In genomic region chr15:98428253-98428989, GRCh38 we compare ENCODE assay signal across 8 cellular contexts.
DNase-seq lines count a peak whose midpoint lies in the region; ATAC-seq and TF ChIP-seq lines count a peak whose summit lies in the region.

No MANE protein-coding gene starts in this region.

- H3K27ac ChIP-seq in Panc1 (ENCODE audit: low read length) (no peak overlapping the region), foreskin keratinocyte (no peak overlapping the region), neuronal stem cell (replicated peaks; ENCODE audit: low read length) (no peak overlapping the region)

- peak overlapping the region; percentile 94 for H3K18ac ChIP-seq in neuronal stem cell (ENCODE audit: low read length)

- H2BK12ac ChIP-seq in neuronal stem cell (ENCODE audit: low read length) = no peak overlapping the region

- peak overlapping the region; percentile 75 for H3K9ac ChIP-seq in neuronal stem cell (ENCODE audit: low read depth, low read length, poor library complexity)

- intact Hi-C loops in Panc1 (cut with micrococcal nuclease; ENCODE audit: unreplicated experiment) = loop anchor here (10.0 kb wide), 1 partner anchor 244 kb away; no protein-coding TSS in a partner anchor

- no peaks in the 10 kb centered on the region for H3K4me1 ChIP-seq in Panc1 (ENCODE audit: control insufficient read depth, insufficient read depth, low read length)
- H3K4me1 ChIP-seq in foreskin keratinocyte = no peaks in the 10 kb centered on the region
- H3K4me1 ChIP-seq in neuronal stem cell (ENCODE audit: control insufficient read depth in 2 of 2, insufficient read depth in 1 of 2, low read depth in 1 of 2, low read length in 2 of 2) = no peaks in the 10 kb centered on the region

- no peak overlapping the region for H2AK5ac ChIP-seq in neuronal stem cell (ENCODE audit: low read depth, low read length)

- DNase-seq in Ammon's horn (ENCODE audit: low spot score) = peak; percentile 51
- DNase-seq in Panc1 (ENCODE audit: low read depth, low spot score) = no peak
- peak; percentile 85 for DNase-seq in activated effector memory CD4-positive, alpha-beta T cell treated with anti-CD3 and anti-CD28 coated beads, Interleukin-2, amount 50 U/mL, for 16 hours
- DNase-seq in foreskin keratinocyte = peak; percentile 66 to 83
- peak; percentile 73 for DNase-seq in neuronal stem cell (ENCODE audit: low spot score)
- peak; percentile 57 for DNase-seq in superior temporal gyrus (ENCODE audit: extremely low spot score)

- H3K4ac ChIP-seq in neuronal stem cell (ENCODE audit: low read length) = no peak overlapping the region

- CTCF ChIA-PET in Panc1 (lab: Charles Lee) = interaction anchor here (0.6 to 1.5 kb wide), 4 partner anchors 8 to 529 kb away, joined by 3 to 10 read pairs (median 4); no protein-coding TSS in a partner anchor

- POLR2A ChIA-PET in Panc1 (lab: Charles Lee) = no interaction called here

- no peak overlapping the region for H3K14ac ChIP-seq in neuronal stem cell (ENCODE audit: low read length)

- H3K23ac ChIP-seq in neuronal stem cell (ENCODE audit: low read depth, low read length, poor library complexity) = peak overlapping the region; percentile 34

- TF ChIP-seq CTCF in Panc1 (IDR thresholded peaks at IDR 0.05) (peak; percentile 96), foreskin keratinocyte (conservative IDR thresholded peaks at IDR 0.05) (peak; percentile 83)

- H2BK15ac ChIP-seq in neuronal stem cell (ENCODE audit: low read length) = no peak overlapping the region

- WGBS in neuronal stem cell (ENCODE audit: extremely low coverage in 2 of 2, insufficient read length in 2 of 2, insufficient replicate concordance in 1 of 2), 2 donors = no CpG with 5 or more reads among the region's 49 CpGs

- H3K79me1 ChIP-seq in neuronal stem cell (ENCODE audit: low read depth, low read length) = no peaks in the 10 kb centered on the region

- no peak overlapping the region for H2BK5ac ChIP-seq in neuronal stem cell (ENCODE audit: low read length)

- peak overlapping the region; percentile 71 for H3K4me2 ChIP-seq in neuronal stem cell (ENCODE audit: insufficient read depth, low read length, poor library complexity, severe bottlenecking)

- H2AFZ ChIP-seq in neuronal stem cell (ENCODE audit: low read length) = peak overlapping the region; percentile 84

- H3K4me3 ChIP-seq in Panc1 (ENCODE audit: low read depth in 2 of 2, low read length in 2 of 2) = peak overlapping the region; percentile 39 to 54
- H3K4me3 ChIP-seq in neuronal stem cell (ENCODE audit: low read length in 2 of 2) = peak overlapping the region; percentile 33 to 67

- no peak overlapping the region for H4K8ac ChIP-seq in neuronal stem cell (ENCODE audit: low read depth, low read length)

- no peaks in the 10 kb centered on the region for H3K36me3 ChIP-seq in Panc1 (ENCODE audit: control insufficient read depth, insufficient read depth, low read length)
- no peaks in the 10 kb centered on the region for H3K36me3 ChIP-seq in neuronal stem cell (replicated peaks in 1 of 2; ENCODE audit: control insufficient read depth in 2 of 2, insufficient read depth in 2 of 2, low read length in 2 of 2)

- in situ Hi-C loops in Panc1 (cut with HindIII; ENCODE audit: low pct_unique_long_range_greater_than_20kb, low sequenced_read_pairs) = no loop called here

- H3K27me3 ChIP-seq in Panc1 (ENCODE audit: control insufficient read depth, insufficient read depth, low read length) (0 out of 2 replicates have a peak, but pooled peaks cover 5% of the 10 kb centered on the region), foreskin keratinocyte (peaks cover 5% of the 10 kb centered on the region), neuronal stem cell (ENCODE audit: control insufficient read depth in 3 of 3, insufficient read depth in 3 of 3, low read depth in 1 of 3, low read length in 3 of 3) (peaks cover 0 to 18% (median 12%) of the 10 kb centered on the region in 3 experiments)

- no TSS peak for BruUV-seq in Panc1 (replicated peaks; lab: Mats Ljungman, UMichigan)

- H2BK120ac ChIP-seq in neuronal stem cell (ENCODE audit: low read depth, low read length) = no peak overlapping the region

- no peak overlapping the region for H4K91ac ChIP-seq in neuronal stem cell (ENCODE audit: low read depth, low read length, poor library complexity)

- ATAC-seq in GM19023 (IDR thresholded peaks at IDR 0.05; ENCODE audit: unreplicated experiment) (peak; percentile 90), HG03139 (IDR thresholded peaks at IDR 0.05; ENCODE audit: unreplicated experiment) (peak; percentile 88), Panc1 (peak; percentile 90), foreskin keratinocyte (peak; percentile 90)

- no peaks in the 10 kb centered on the region for H3K9me3 ChIP-seq in Panc1 (ENCODE audit: control insufficient read depth, insufficient read depth, low read depth, low read length)
- H3K9me3 ChIP-seq in neuronal stem cell (replicated peaks in 1 of 2; ENCODE audit: control insufficient read depth in 2 of 2, insufficient read depth in 1 of 2, low read depth in 1 of 2, low read length in 2 of 2) = peaks cover 4% of the 10 kb centered on the region in 2 donors
